Comparison of ENCODE assay signal across 8 cellular contexts in the genomic region with DNA sequence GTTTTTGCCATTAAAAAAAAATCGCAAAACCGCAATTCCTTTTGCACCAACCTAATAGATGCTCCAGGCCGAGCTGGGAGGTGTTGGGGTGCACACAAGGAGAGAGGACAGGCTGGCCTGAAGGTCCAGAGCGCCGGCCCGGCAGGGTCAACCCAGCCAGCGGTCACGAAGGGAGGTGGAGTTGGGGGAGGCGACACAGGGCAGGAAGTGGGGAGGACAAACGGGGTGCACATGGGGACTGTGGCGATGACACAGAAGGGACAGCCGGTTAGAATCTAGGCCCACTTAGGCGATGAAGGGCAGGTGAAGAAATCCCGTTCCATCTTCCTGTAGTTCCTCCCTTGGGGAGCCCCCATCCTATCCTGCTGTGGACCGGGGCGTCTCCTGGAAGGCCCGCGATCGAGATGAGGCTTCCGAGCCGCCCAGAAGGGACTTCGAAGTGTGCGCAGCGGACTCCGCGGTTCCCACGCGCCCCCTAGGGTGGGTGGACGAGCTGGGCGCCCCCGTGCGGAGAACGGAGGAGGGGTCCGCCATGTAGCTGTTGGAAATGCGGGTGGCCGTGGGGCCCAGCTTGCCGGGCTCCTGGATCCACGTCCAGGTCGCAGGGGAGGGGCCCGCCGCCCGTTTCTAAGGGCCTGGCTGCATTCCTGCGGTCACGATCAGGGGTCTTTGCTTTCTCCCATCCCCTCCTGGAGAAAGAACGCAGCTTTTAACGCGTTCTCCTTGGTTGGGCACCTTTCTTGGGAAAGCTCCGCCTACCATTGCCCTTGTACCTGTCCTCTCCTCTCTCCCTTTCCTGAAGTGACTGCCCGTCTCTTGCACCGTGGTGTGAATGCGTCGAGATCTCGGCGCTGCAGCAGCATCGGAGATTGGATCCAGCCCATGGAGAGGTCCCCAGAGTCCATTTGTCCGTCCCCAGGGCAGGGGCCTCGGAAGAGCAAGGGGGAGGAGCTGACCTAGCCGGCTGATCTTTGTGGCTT. TPM values are rescaled to one million over a fixed set of nuclear protein-coding genes. Genes with fewer than 3 reads are reported as not detected.
A peak's percentile ranks its signal among the peaks of the same experiment; 100 is the strongest.
DNase-seq lines count a peak whose midpoint lies in the region; ATAC-seq and TF ChIP-seq lines count a peak whose summit lies in the region.

No MANE protein-coding gene starts in this region.

- no peak for TF ChIP-seq POLR2A in spleen (IDR thresholded peaks at IDR 0.05)

- H3K9me3 ChIP-seq in left ventricle myocardium inferior (replicated peaks): no peaks in the 10 kb centered on the region
- H3K9me3 ChIP-seq in spleen: no peaks in the 10 kb centered on the region
- H3K9me3 ChIP-seq in tibial artery: no peaks in the 10 kb centered on the region
- H3K9me3 ChIP-seq in PC-9 (ENCODE audit: insufficient read depth, low read depth): no peaks in the 10 kb centered on the region

- H3K9me2 ChIP-seq in PC-9 (ENCODE audit: insufficient read depth): no peaks in the 10 kb centered on the region

- H3K4me1 ChIP-seq in left ventricle myocardium inferior (peaks cover 9% of the 10 kb centered on the region), spleen (peaks cover 0 to 11% (median 6%) of the 10 kb centered on the region in 6 donors), tibial artery (peaks cover 0 to 5% (median 1%) of the 10 kb centered on the region in 4 donors), PC-9 (replicated peaks; ENCODE audit: insufficient read depth) (no peaks in the 10 kb centered on the region)

- no TSS peak for BruUV-seq in PC-9 (replicated peaks; lab: Mats Ljungman, UMichigan)

- H3K4me3 ChIP-seq in left ventricle myocardium inferior (peak overlapping the region; percentile 58), spleen (peak overlapping the region in 6 of 8 donors; percentile 1 to 58 (median 21)), tibial artery (peak overlapping the region in 1 of 2 donors; percentile 18), PC-9 (no peak overlapping the region)

- peak; percentile 40 for TF ChIP-seq CTCF in left ventricle myocardium inferior (IDR thresholded peaks at IDR 0.05; ENCODE audit: borderline replicate concordance)
- TF ChIP-seq CTCF in spleen (IDR thresholded peaks at IDR 0.05 in 8 of 11, conservative IDR thresholded peaks at IDR 0.05 in 3 of 11): peak in 4 of 11 experiments; percentile 21 to 34 (median 31)
- no peak for TF ChIP-seq CTCF in tibial artery (IDR thresholded peaks at IDR 0.05)
- TF ChIP-seq CTCF in PC-9 (conservative IDR thresholded peaks at IDR 0.05): no peak
- no peak for TF ChIP-seq CTCF in type B pancreatic cell (conservative IDR thresholded peaks at IDR 0.05)

- CTCF ChIA-PET in PC-9 (lab: Charles Lee): no interaction called here

- no peaks in the 10 kb centered on the region for H3K9me3 Mint-ChIP-seq in activated T-helper 2 cell treated with anti-CD3 and anti-CD28 coated beads, Interferon-gamma antibody, Interleukin-2, Interleukin-4, amounts not matched to agents 10 μg/mL and 5 μg/mL and 100 μg/mL, durations not matched to agents 14 hours and 24 hours and 36 hours
- no peaks in the 10 kb centered on the region for H3K9me3 Mint-ChIP-seq in type B pancreatic cell

- no peaks in the 10 kb centered on the region for H4K20me1 ChIP-seq in PC-9 (ENCODE audit: insufficient read depth)

- DNase-seq in activated T-helper 2 cell treated with anti-CD3 and anti-CD28 coated beads, Interferon-gamma antibody, Interleukin-2, Interleukin-4, amounts not matched to agents 10 μg/mL and 5 μg/mL and 100 μg/mL, durations not matched to agents 14 hours and 24 hours and 36 hours (ENCODE audit: low spot score): no peak
- DNase-seq in left ventricle myocardium inferior (no peak), spleen (peak; percentile 76), tibial artery (no peak), PC-9 (no peak), GM03348 (ENCODE audit: low spot score) (no peak), type B pancreatic cell (ENCODE audit: extremely low spot score, unreplicated experiment) (no peak)

- no peak overlapping the region for H2AFZ ChIP-seq in PC-9

- peak overlapping the region; percentile 13 for H3K4me3 Mint-ChIP-seq in activated T-helper 2 cell treated with anti-CD3 and anti-CD28 coated beads, Interferon-gamma antibody, Interleukin-2, Interleukin-4, amounts not matched to agents 10 μg/mL and 5 μg/mL and 100 μg/mL, durations not matched to agents 14 hours and 24 hours and 36 hours (ENCODE audit: low read depth)
- H3K4me3 Mint-ChIP-seq in type B pancreatic cell: no peak overlapping the region

- intact Hi-C loops in activated T-helper 2 cell treated with anti-CD3 and anti-CD28 coated beads, Interferon-gamma antibody, Interleukin-2, Interleukin-4, amounts not matched to agents 10 μg/mL and 5 μg/mL and 100 μg/mL, durations not matched to agents 14 hours and 24 hours and 36 hours (cut with micrococcal nuclease): no loop called here
- intact Hi-C loops in left ventricle myocardium inferior (cut with micrococcal nuclease) (no loop called here), spleen (cut with DNase I; ENCODE audit: low total_unique reads) (no loop called here), tibial artery (cut with DNase I; ENCODE audit: low total_unique reads) (no loop called here), PC-9 (cut with micrococcal nuclease; ENCODE audit: unreplicated experiment) (no loop called here)

- no peak overlapping the region for H3K4me2 ChIP-seq in PC-9

- H3K27me3 ChIP-seq in left ventricle myocardium inferior (ENCODE audit: low read depth) (peaks cover 27% of the 10 kb centered on the region), spleen (replicated peaks in 1 of 7) (peaks cover 0 to 32% (median 7%) of the 10 kb centered on the region in 7 donors), tibial artery (peaks cover 0 to 15% of the 10 kb centered on the region in 2 donors), PC-9 (ENCODE audit: insufficient read depth, low read depth) (no peaks in the 10 kb centered on the region)

- H3F3A ChIP-seq in PC-9 (ENCODE audit: insufficient read depth, low read depth): no peaks in the 10 kb centered on the region

- H3K27ac ChIP-seq in left ventricle myocardium inferior (replicated peaks) (no peak overlapping the region), spleen (no peak overlapping the region), tibial artery (no peak overlapping the region), PC-9 (no peak overlapping the region)

- H3K36me3 Mint-ChIP-seq in activated T-helper 2 cell treated with anti-CD3 and anti-CD28 coated beads, Interferon-gamma antibody, Interleukin-2, Interleukin-4, amounts not matched to agents 10 μg/mL and 5 μg/mL and 100 μg/mL, durations not matched to agents 14 hours and 24 hours and 36 hours (ENCODE audit: low read depth): no peaks in the 10 kb centered on the region
- H3K36me3 Mint-ChIP-seq in type B pancreatic cell: no peaks in the 10 kb centered on the region

- H3K36me3 ChIP-seq in left ventricle myocardium inferior (no peaks in the 10 kb centered on the region), spleen (no peaks in the 10 kb centered on the region), tibial artery (no peaks in the 10 kb centered on the region), PC-9 (ENCODE audit: low read depth) (no peaks in the 10 kb centered on the region)

- H3K79me2 ChIP-seq in PC-9 (ENCODE audit: low read depth): no peaks in the 10 kb centered on the region

- peaks cover 25% of the 10 kb centered on the region for H3K27me3 Mint-ChIP-seq in activated T-helper 2 cell treated with anti-CD3 and anti-CD28 coated beads, Interferon-gamma antibody, Interleukin-2, Interleukin-4, amounts not matched to agents 10 μg/mL and 5 μg/mL and 100 μg/mL, durations not matched to agents 14 hours and 24 hours and 36 hours (ENCODE audit: low read depth)
- H3K27me3 Mint-ChIP-seq in type B pancreatic cell: no peaks in the 10 kb centered on the region

- peaks cover 6% of the 10 kb centered on the region for H3K4me1 Mint-ChIP-seq in activated T-helper 2 cell treated with anti-CD3 and anti-CD28 coated beads, Interferon-gamma antibody, Interleukin-2, Interleukin-4, amounts not matched to agents 10 μg/mL and 5 μg/mL and 100 μg/mL, durations not matched to agents 14 hours and 24 hours and 36 hours (ENCODE audit: low read depth)
- no peaks in the 10 kb centered on the region for H3K4me1 Mint-ChIP-seq in type B pancreatic cell (ENCODE audit: unreplicated experiment)

- POLR2A ChIA-PET in PC-9 (lab: Charles Lee; ENCODE audit: unreplicated experiment): no interaction called here

- no peak overlapping the region for H3K27ac Mint-ChIP-seq in activated T-helper 2 cell treated with anti-CD3 and anti-CD28 coated beads, Interferon-gamma antibody, Interleukin-2, Interleukin-4, amounts not matched to agents 10 μg/mL and 5 μg/mL and 100 μg/mL, durations not matched to agents 14 hours and 24 hours and 36 hours
- H3K27ac Mint-ChIP-seq in type B pancreatic cell: no peak overlapping the region

- peak; percentile 46 for ATAC-seq in GM21723 (IDR thresholded peaks at IDR 0.05; ENCODE audit: unreplicated experiment)

- 22 to 37% (median 30%) methylated on average over 38 to 58 of the region's 58 CpGs for WGBS in spleen, 5 donors

RNA-seq across cellular contexts. Expression of gene HPF1, which starts 17.0 kb away (rescaled TPM):
- 23.6 and 24.1 TPM in 2 replicates for total RNA-seq in activated T-helper 2 cell treated with anti-CD3 and anti-CD28 coated beads, Interferon-gamma antibody, Interleukin-2, Interleukin-4, amounts not matched to agents 10 μg/mL and 5 μg/mL and 100 μg/mL, durations not matched to agents 14 hours and 24 hours and 36 hours
- total RNA-seq in left ventricle myocardium inferior (18.9 TPM), spleen (10 to 100 TPM; 15.7 to 47.6 (median 19.8) TPM), PC-9 (2021) (26.9 and 28.3 TPM in 2 replicates), type B pancreatic cell (ENCODE audit: low replicate concordance) (23.2 and 32.3 TPM in 2 replicates)
- polyA plus RNA-seq in spleen: 10 to 100 TPM; 18.8 to 29.1 (median 26.5) TPM
